In genomic region chr1:26289158-26290059, GRCh38 we compare ENCODE assay signal across 9 cellular contexts. TPM values are rescaled to one million over a fixed set of nuclear protein-coding genes. Genes with fewer than 3 reads are reported as not detected.
DNase-seq lines count a peak whose midpoint lies in the region; ATAC-seq, FAIRE-seq and TF ChIP-seq lines count a peak whose summit lies in the region.
"Had no signal": no experiment of that assay in that cellular context is flagged by ENCODE, and none has a peak within 500 bp of the region (broad histone marks: within the 10 kb centered on the region; RNA-seq: fewer than 3 reads in every experiment).

No MANE protein-coding gene starts in this region.

- peak overlapping the region; percentile 66 for H3K4me2 ChIP-seq in GM12878 (ENCODE audit: control insufficient read depth, insufficient read depth)

- intact Hi-C loops in activated naive CD4-positive, alpha-beta T cell treated with anti-CD3 and anti-CD28 coated beads for 36 hours (cut with micrococcal nuclease) = loop anchor here (5.0 kb wide), 2 partner anchors 183 to 403 kb away; partner anchors contain the start of gene HMGN2
- intact Hi-C loops in GM12878 (cut with micrococcal nuclease; ENCODE audit: unreplicated experiment) = no loop called here
- intact Hi-C loops in posterior cingulate gyrus (cut with DNase I) = no loop called here

- POLR2A ChIA-PET in GM12878 (lab: Charles Lee) = interaction anchor here (0.6 to 9.2 kb wide), 8 partner anchors 8 to 292 kb away, joined by 3 to 253 read pairs (median 8); partner anchors contain the start of genes CD52, PAFAH2, SH3BGRL3 and UBXN11

- peak overlapping the region; percentile 42 for H3K9ac ChIP-seq in GM12878 (ENCODE audit: control insufficient read depth, insufficient read depth, low read length)

- no peak for TF ChIP-seq CTCF in GM12878 (IDR thresholded peaks at IDR 0.05 in 2 of 3, conservative IDR thresholded peaks at IDR 0.05 in 1 of 3; ENCODE audit: control insufficient read depth in 2 of 3, extremely low read depth in 1 of 3, insufficient read depth in 1 of 3, low read depth in 3 of 3, low read length in 3 of 3)

- SMC1A ChIA-PET in GM12878 (lab: Charles Lee; ENCODE audit: uncharacterized antibody, unreplicated experiment) = interaction anchor here (0.5 to 11.1 kb wide), 15 partner anchors 7 to 143 kb away, joined by 3 to 474 read pairs (median 5); partner anchors contain the start of genes CD52, DHDDS and SH3BGRL3

- no peaks in the 10 kb centered on the region for H3K36me3 ChIP-seq in GM12878 (ENCODE audit: control insufficient read depth in 2 of 2, insufficient read depth in 2 of 2, low read length in 1 of 2)

- FAIRE-seq in GM12878 (lab: Jason Lieb, UNC) (peak; percentile 73), urothelium cell line (lab: Jason Lieb, UNC) (no peak)

- peaks cover 76% of the 10 kb centered on the region for H3K4me1 Mint-ChIP-seq in activated naive CD4-positive, alpha-beta T cell treated with anti-CD3 and anti-CD28 coated beads for 36 hours (ENCODE audit: low read depth)

- RAD21 ChIA-PET in GM12878 (lab: Charles Lee; ENCODE audit: unreplicated experiment) = interaction anchor here (0.6 to 8.7 kb wide), 15 partner anchors 10 to 128 kb away, joined by 3 to 477 read pairs (median 6); partner anchors contain the start of genes CD52, CEP85, SH3BGRL3 and UBXN11

- no TSS peak for BruUV-seq in GM12878 (replicated peaks; lab: Mats Ljungman, UMichigan)

- no peaks in the 10 kb centered on the region for H4K20me1 ChIP-seq in GM12878 (ENCODE audit: control insufficient read depth, insufficient read depth)

- ATAC-seq in GM12878 = peak; percentile 60
- ATAC-seq in GM21360 (IDR thresholded peaks at IDR 0.05; ENCODE audit: unreplicated experiment) = no peak

- TF ChIP-seq POLR2A in GM12878 (IDR thresholded peaks at IDR 0.05; ENCODE audit: low read depth, low read length) = peak; percentile 74

- no peaks in the 10 kb centered on the region for H3K27me3 ChIP-seq in GM12878 (replicated peaks in 1 of 2; ENCODE audit: control insufficient read depth in 2 of 2, insufficient read depth in 2 of 2, low read length in 1 of 2)

- no peaks in the 10 kb centered on the region for H3K27me3 Mint-ChIP-seq in activated naive CD4-positive, alpha-beta T cell treated with anti-CD3 and anti-CD28 coated beads for 36 hours (ENCODE audit: low read depth)

- H3K9me3 ChIP-seq in GM12878 (replicated peaks; ENCODE audit: control insufficient read depth, insufficient read depth, low read length) = no peaks in the 10 kb centered on the region

- H3K79me2 ChIP-seq in GM12878 (ENCODE audit: control insufficient read depth, insufficient read depth, low read length) = no peaks in the 10 kb centered on the region

- peak overlapping the region; percentile 86 for H3K27ac ChIP-seq in GM12878 (ENCODE audit: control insufficient read depth, insufficient read depth)

- H2AFZ ChIP-seq in GM12878 (ENCODE audit: control insufficient read depth, low read depth, low read length) = peak overlapping the region; percentile 74

- WGBS in GM12878 (ENCODE audit: insufficient coverage, insufficient replicate concordance, low lambda C conversion rate, missing lambda C conversion rate) = 12% methylated on average over 21 of the region's 21 CpGs

- no peak overlapping the region for H3K4me3 Mint-ChIP-seq in activated naive CD4-positive, alpha-beta T cell treated with anti-CD3 and anti-CD28 coated beads for 36 hours

- TF ChIP-seq EP300 in GM12878 (IDR thresholded peaks at IDR 0.05; ENCODE audit: borderline replicate concordance in 1 of 2, control insufficient read depth in 1 of 2, low read depth in 2 of 2, low read length in 2 of 2) = no peak

- DNase-seq in activated naive CD4-positive, alpha-beta T cell treated with anti-CD3 and anti-CD28 coated beads for 36 hours = peak; percentile 66
- DNase-seq in activated naive CD4-positive, alpha-beta T cell treated with Interleukin-2 at 50 U/mL for 16 hours = no peak
- DNase-seq in MV-4-11 (lab: John Stamatoyannopoulos, UW) = peak; percentile 91
- DNase-seq in GM12878 (ENCODE audit: low read depth, low spot score) = no peak
- DNase-seq in posterior cingulate gyrus = peak in 8 of 10 donors; percentile 49 to 96 (median 62)
- DNase-seq in urothelium cell line (ENCODE audit: low spot score) = no peak
- DNase-seq in NCI-H748 (lab: John Stamatoyannopoulos, UW; ENCODE audit: unreplicated experiment) = no peak

- no peak for TF ChIP-seq RAD21 in GM12878 (IDR thresholded peaks at IDR 0.05; ENCODE audit: insufficient read depth, low read depth, low read length)

- CTCF ChIA-PET in activated naive CD4-positive, alpha-beta T cell treated with anti-CD3 and anti-CD28 coated beads for 36 hours (lab: Charles Lee) = interaction anchor here (0.7 to 8.8 kb wide), 14 partner anchors 8 to 128 kb away, joined by 3 to 210 read pairs (median 4); partner anchors contain the start of genes CD52, CEP85, SH3BGRL3 and UBXN11
- CTCF ChIA-PET in GM12878 (lab: Yijun Ruan, JAX) = interaction anchor here (0.7 to 18.0 kb wide), 19 partner anchors 8 to 500 kb away, joined by 3 to 879 read pairs (median 6); partner anchors contain the start of genes CD52, CEP85, DHDDS and PAFAH2

- no peaks in the 10 kb centered on the region for H3K9me3 Mint-ChIP-seq in activated naive CD4-positive, alpha-beta T cell treated with anti-CD3 and anti-CD28 coated beads for 36 hours

- no peak overlapping the region for H3K4me3 ChIP-seq in GM12878

- H3K4me1 ChIP-seq in GM12878 (ENCODE audit: control insufficient read depth, insufficient read depth, low read length) = peaks cover 68% of the 10 kb centered on the region

- in situ Hi-C loops in GM12878 (cut with MboI) = loop anchor here (5.0 kb wide), 1 partner anchor 33 kb away; no protein-coding TSS in a partner anchor

- peaks cover 8% of the 10 kb centered on the region for H3K36me3 Mint-ChIP-seq in activated naive CD4-positive, alpha-beta T cell treated with anti-CD3 and anti-CD28 coated beads for 36 hours (ENCODE audit: low read depth)

- H3K27ac Mint-ChIP-seq in activated naive CD4-positive, alpha-beta T cell treated with anti-CD3 and anti-CD28 coated beads for 36 hours = peak overlapping the region; percentile 94

RNA-seq across cellular contexts. Expression of gene SH3BGRL3, which starts 9.5 kb away (rescaled TPM):
- 100 to 1,000 TPM; 130 to 132 TPM for total RNA-seq in activated naive CD4-positive, alpha-beta T cell treated with anti-CD3 and anti-CD28 coated beads for 36 hours
- total RNA-seq in GM12878 (2013; cell fraction: nucleolus; rRNA removed) = 9.0 and 9.9 TPM in 2 replicates
- total RNA-seq in GM12878 (2014; rRNA removed) (42.6 and 52.9 TPM in 2 replicates), GM12878 (2014; rRNA removed; fragmentation: Illumina TruSeq; extraction: Trizol) (45.9 and 46.9 TPM in 2 replicates), GM12878 (2021) (111 and 116 TPM in 2 replicates)
- 29.9 TPM for polyA plus RNA-seq in GM12878 (2011; ENCODE audit: low read depth)
- polyA plus RNA-seq in GM12878 (2011; rRNA removed) (26.3 and 39.7 TPM in 2 replicates), GM12878 (2014; fragmentation: Illumina TruSeq; extraction: Trizol) (95.2 and 135 TPM in 2 replicates), GM12878 (2014; fragmentation: Nextera tagmentation; extraction: Ambion mirVana) (100 to 1,000 TPM; 121 to 129 TPM), GM12878 (2014; rRNA removed) (42.3 and 57.1 TPM in 2 replicates), GM12878 (2016; fragmentation: Nextera tagmentation; extraction: Ambion mirVana) (100 to 1,000 TPM; 344 to 390 TPM)
- 57.0 and 59.2 TPM in 2 replicates for polyA plus RNA-seq in GM12878 (2011; cell fraction: cytosol; rRNA removed)
- 25.2 and 28.2 TPM in 2 replicates for polyA plus RNA-seq in GM12878 (2011; cell fraction: nucleus; rRNA removed)
- 86.2 and 109 TPM in 2 replicates for polyA plus RNA-seq in GM12878 (2012)
- polyA minus RNA-seq in GM12878 (2011; rRNA and poly(A)+ RNA removed) = 52.7 and 67.7 TPM in 2 replicates
- 38.8 and 41.6 TPM in 2 replicates for polyA minus RNA-seq in GM12878 (2011; cell fraction: cytosol; rRNA and poly(A)+ RNA removed)
- 19.5 and 27.3 TPM in 2 replicates for polyA minus RNA-seq in GM12878 (2011; cell fraction: nucleus; rRNA and poly(A)+ RNA removed)

RNA-seq across cellular contexts. Expression of gene UBXN11, which starts 17.0 kb away (rescaled TPM):
- 10 to 100 TPM; 26.4 to 26.9 TPM for total RNA-seq in activated naive CD4-positive, alpha-beta T cell treated with anti-CD3 and anti-CD28 coated beads for 36 hours
- total RNA-seq in GM12878 (2013; cell fraction: nucleolus; rRNA removed) = 18.9 and 19.6 TPM in 2 replicates
- total RNA-seq in GM12878 (2014; rRNA removed) (8.1 and 8.5 TPM in 2 replicates), GM12878 (2014; rRNA removed; fragmentation: Illumina TruSeq; extraction: Trizol) (5.7 and 6.2 TPM in 2 replicates), GM12878 (2021) (16.8 and 19.3 TPM in 2 replicates)
- polyA plus RNA-seq in GM12878 (2011; ENCODE audit: low read depth) = 5.8 TPM
- polyA plus RNA-seq in GM12878 (2011; rRNA removed) (7.6 and 10.8 TPM in 2 replicates), GM12878 (2014; fragmentation: Illumina TruSeq; extraction: Trizol) (3.5 and 8.1 TPM in 2 replicates), GM12878 (2014; fragmentation: Nextera tagmentation; extraction: Ambion mirVana) (1 to 10 TPM in 1 of 2 experiments, under 1 TPM in 1; 0.32 to 1.2 TPM), GM12878 (2014; rRNA removed) (24.3 and 26.5 TPM in 2 replicates), GM12878 (2016; fragmentation: Nextera tagmentation; extraction: Ambion mirVana) (10 to 100 TPM; 27.7 to 34.4 TPM)
- 13.3 and 16.3 TPM in 2 replicates for polyA plus RNA-seq in GM12878 (2011; cell fraction: cytosol; rRNA removed)
- polyA plus RNA-seq in GM12878 (2011; cell fraction: nucleus; rRNA removed) = 80.9 and 89.2 TPM in 2 replicates
- polyA plus RNA-seq in GM12878 (2012) = 10.6 and 12.1 TPM in 2 replicates
- 7.2 and 7.5 TPM in 2 replicates for polyA minus RNA-seq in GM12878 (2011; rRNA and poly(A)+ RNA removed)
- 3.2 and 3.9 TPM in 2 replicates for polyA minus RNA-seq in GM12878 (2011; cell fraction: cytosol; rRNA and poly(A)+ RNA removed)
- polyA minus RNA-seq in GM12878 (2011; cell fraction: nucleus; rRNA and poly(A)+ RNA removed) = 11.2 and 14.9 TPM in 2 replicates

RNA-seq across cellular contexts. Expression of gene CD52, which starts 28.3 kb away (rescaled TPM):
- total RNA-seq in activated naive CD4-positive, alpha-beta T cell treated with anti-CD3 and anti-CD28 coated beads for 36 hours = 100 to 1,000 TPM; 129 to 141 TPM
- total RNA-seq in GM12878 (2013; cell fraction: nucleolus; rRNA removed) = 30.6 and 34.5 TPM in 2 replicates
- total RNA-seq in GM12878 (2014; rRNA removed) (237 and 262 TPM in 2 replicates), GM12878 (2014; rRNA removed; fragmentation: Illumina TruSeq; extraction: Trizol) (637 and 673 TPM in 2 replicates), GM12878 (2021) (291 and 301 TPM in 2 replicates)
- polyA plus RNA-seq in GM12878 (2011; ENCODE audit: low read depth) = 736 TPM
- polyA plus RNA-seq in GM12878 (2011; rRNA removed) (453 and 508 TPM in 2 replicates), GM12878 (2014; fragmentation: Illumina TruSeq; extraction: Trizol) (882 and 1,118 TPM in 2 replicates), GM12878 (2014; fragmentation: Nextera tagmentation; extraction: Ambion mirVana) (1,000 to 10,000 TPM; 2,664 to 2,736 TPM), GM12878 (2014; rRNA removed) (488 and 610 TPM in 2 replicates), GM12878 (2016; fragmentation: Nextera tagmentation; extraction: Ambion mirVana) (100 to 1,000 TPM; 382 to 390 TPM)
- polyA plus RNA-seq in GM12878 (2011; cell fraction: cytosol; rRNA removed) = 356 and 918 TPM in 2 replicates
- polyA plus RNA-seq in GM12878 (2011; cell fraction: nucleus; rRNA removed) = 146 and 442 TPM in 2 replicates
- polyA plus RNA-seq in GM12878 (2012) = 451 and 734 TPM in 2 replicates
- 113 and 183 TPM in 2 replicates for polyA minus RNA-seq in GM12878 (2011; rRNA and poly(A)+ RNA removed)
- polyA minus RNA-seq in GM12878 (2011; cell fraction: cytosol; rRNA and poly(A)+ RNA removed) = 30.9 and 34.6 TPM in 2 replicates
- 33.2 and 36.3 TPM in 2 replicates for polyA minus RNA-seq in GM12878 (2011; cell fraction: nucleus; rRNA and poly(A)+ RNA removed)
- total RNA-seq: Daoy had no signal

RNA-seq across cellular contexts. Expression of gene CEP85, which starts 55.4 kb away (rescaled TPM):
- total RNA-seq in activated naive CD4-positive, alpha-beta T cell treated with anti-CD3 and anti-CD28 coated beads for 36 hours = 10 to 100 TPM; 45.7 to 47.0 TPM
- total RNA-seq in GM12878 (2013; cell fraction: nucleolus; rRNA removed) = 36.6 and 44.3 TPM in 2 replicates
- total RNA-seq in GM12878 (2014; rRNA removed) = 22.1 and 22.2 TPM in 2 replicates
- 22.2 and 22.8 TPM in 2 replicates for total RNA-seq in GM12878 (2014; rRNA removed; fragmentation: Illumina TruSeq; extraction: Trizol)
- total RNA-seq in GM12878 (2021) = 17.9 and 20.9 TPM in 2 replicates
- polyA plus RNA-seq in GM12878 (2011; ENCODE audit: low read depth) = 5.5 TPM
- polyA plus RNA-seq in GM12878 (2011; rRNA removed) = 22.9 and 26.8 TPM in 2 replicates
- polyA plus RNA-seq in GM12878 (2011; cell fraction: cytosol; rRNA removed) = 21.4 and 25.6 TPM in 2 replicates
- polyA plus RNA-seq in GM12878 (2011; cell fraction: nucleus; rRNA removed) = 60.9 and 63.0 TPM in 2 replicates
- 7.1 and 10.8 TPM in 2 replicates for polyA plus RNA-seq in GM12878 (2012)
- polyA plus RNA-seq in GM12878 (2014; fragmentation: Illumina TruSeq; extraction: Trizol) = 20.4 and 24.5 TPM in 2 replicates
- polyA plus RNA-seq in GM12878 (2014; fragmentation: Nextera tagmentation; extraction: Ambion mirVana) = 1 to 10 TPM; 8.4 to 8.6 TPM
- polyA plus RNA-seq in GM12878 (2014; rRNA removed) = 23.5 and 25.7 TPM in 2 replicates
- polyA plus RNA-seq in GM12878 (2016; fragmentation: Nextera tagmentation; extraction: Ambion mirVana) = 10 to 100 TPM; 17.5 to 19.6 TPM
- polyA minus RNA-seq in GM12878 (2011; rRNA and poly(A)+ RNA removed) = 26.6 and 31.3 TPM in 2 replicates
- polyA minus RNA-seq in GM12878 (2011; cell fraction: cytosol; rRNA and poly(A)+ RNA removed) = 6.5 and 6.7 TPM in 2 replicates
- polyA minus RNA-seq in GM12878 (2011; cell fraction: nucleus; rRNA and poly(A)+ RNA removed) = 21.0 and 25.4 TPM in 2 replicates

Comparison
In these comparisons a context has a peak if more than half of its experiments do, and no peak if none do; other contexts are left out.
1. DNase-seq: peak in activated naive CD4-positive, alpha-beta T cell treated with anti-CD3 and anti-CD28 coated beads for 36 hours (single experiment), MV-4-11 (single experiment) and posterior cingulate gyrus (8 of 10); none in activated naive CD4-positive, alpha-beta T cell treated with Interleukin-2 at 50 U/mL for 16 hours (single experiment), GM12878 (single experiment), urothelium cell line (single experiment) and NCI-H748 (single experiment).